In genomic region chr14:90553298-90553920, GRCh38 we compare ENCODE assay signal across 18 cellular contexts.
A peak's percentile ranks its signal among the peaks of the same experiment; 100 is the strongest.
DNase-seq lines count a peak whose midpoint lies in the region; ATAC-seq and TF ChIP-seq lines count a peak whose summit lies in the region.
"Had no signal": no experiment of that assay in that cellular context is flagged by ENCODE, and none has a peak within 500 bp of the region (broad histone marks: within the 10 kb centered on the region; RNA-seq: fewer than 3 reads in every experiment).

No MANE protein-coding gene starts in this region.

- no peaks in the 10 kb centered on the region for H4K20me1 ChIP-seq in BLaER1
- H4K20me1 ChIP-seq in OCI-LY1 (ENCODE audit: insufficient read depth, low read length), result no peaks in the 10 kb centered on the region

- H3K4me2 ChIP-seq in BLaER1 (peak overlapping the region; percentile 100), OCI-LY1 (ENCODE audit: low read length) (peak overlapping the region; percentile 63; the same call in 1 of the 2 replicates)

- TF ChIP-seq POLR2A in esophagus muscularis mucosa (IDR thresholded peaks at IDR 0.05; ENCODE audit: low read depth) (no peak), prostate gland (IDR thresholded peaks at IDR 0.05) (no peak)

- no peaks in the 10 kb centered on the region for H3K9me2 ChIP-seq in OCI-LY1 (ENCODE audit: low read depth, low read length)

- 79% methylated on average over 13 of the region's 14 CpGs for WGBS in esophagus muscularis mucosa
- WGBS in prostate gland, result 86% methylated on average over 14 of the region's 14 CpGs

- H3K9ac ChIP-seq in BLaER1, result peak overlapping the region; percentile 98
- no peak overlapping the region for H3K9ac ChIP-seq in OCI-LY1 (ENCODE audit: low read length)

- H3K4me1 ChIP-seq in BLaER1 (peaks cover 95% of the 10 kb centered on the region), OCI-LY1 (ENCODE audit: insufficient read depth, low read length, severe bottlenecking) (peaks cover 11% of the 10 kb centered on the region), esophagus muscularis mucosa (peaks cover 32 to 92% (median 84%) of the 10 kb centered on the region in 4 donors), prostate gland (replicated peaks) (peaks cover 3% of the 10 kb centered on the region)

- H3K36me3 ChIP-seq in BLaER1 (peaks cover 10% of the 10 kb centered on the region), OCI-LY1 (ENCODE audit: insufficient read depth, low read length) (no peaks in the 10 kb centered on the region), esophagus muscularis mucosa (no peaks in the 10 kb centered on the region), prostate gland (no peaks in the 10 kb centered on the region)
- H3K36me3 ChIP-seq: gastrocnemius medialis had no signal

- H3K27ac ChIP-seq in BLaER1 (peak overlapping the region; percentile 99), OCI-LY1 (ENCODE audit: low read depth, low read length, poor library complexity, severe bottlenecking) (no peak overlapping the region), esophagus muscularis mucosa (replicated peaks in 1 of 4) (peak overlapping the region; percentile 76 to 85 (median 80)), prostate gland (peak overlapping the region; percentile 58 to 68)
- H3K27ac ChIP-seq: gastrocnemius medialis, neutrophil had no signal

- no peak for DNase-seq in esophagus muscularis mucosa (ENCODE audit: extremely low spot score)
- DNase-seq in prostate gland (ENCODE audit: low spot score), result no peak
- DNase-seq in NAMALWA (ENCODE audit: low spot score), result no peak
- DNase-seq in NCI-H748 (lab: John Stamatoyannopoulos, UW; ENCODE audit: unreplicated experiment), result no peak
- DNase-seq: activated CD4-positive, alpha-beta T cell treated with anti-CD3 and anti-CD28 coated beads, Interleukin-2, amount 10 ng/mL, durations not matched to agents 24 days and 14 days; CD4-positive, CD25-positive, alpha-beta regulatory T cell; erythroblast; gastrocnemius medialis; GDM1; retina; stimulated activated CD4-positive, alpha-beta T cell treated with anti-CD3 and anti-CD28 coated beads, Interleukin-12 subunit alpha, Interleukin-12 subunit beta, amount 100 ng/mL, for 4 hours; stimulated activated CD8-positive, alpha-beta memory T cell treated with anti-CD3 and anti-CD28 coated beads, Interleukin-4, amount 100 ng/mL, for 48 hours; T-helper 1 cell had no signal

- H3K9me3 ChIP-seq in BLaER1 (no peaks in the 10 kb centered on the region), OCI-LY1 (ENCODE audit: low read length) (no peaks in the 10 kb centered on the region), esophagus muscularis mucosa (no peaks in the 10 kb centered on the region), prostate gland (no peaks in the 10 kb centered on the region)
- H3K9me3 ChIP-seq: gastrocnemius medialis, neutrophil had no signal

- H3K4me3 ChIP-seq in BLaER1 (peak overlapping the region; percentile 41), OCI-LY1 (ENCODE audit: low read depth, low read length, poor library complexity, severe bottlenecking) (no peak overlapping the region), esophagus muscularis mucosa (no peak overlapping the region), prostate gland (no peak overlapping the region)
- H3K4me3 ChIP-seq: gastrocnemius medialis had no signal

- intact Hi-C loops in esophagus muscularis mucosa (cut with DNase I), result no loop called here
- intact Hi-C loops in prostate gland (cut with DNase I), result no loop called here

- H3F3A ChIP-seq in OCI-LY1 (ENCODE audit: insufficient read depth, low read length), result no peaks in the 10 kb centered on the region

- ATAC-seq in GM21515 (IDR thresholded peaks at IDR 0.05; ENCODE audit: unreplicated experiment), result no peak
- ATAC-seq in GM18519 (IDR thresholded peaks at IDR 0.05; ENCODE audit: low FRiP score, unreplicated experiment), result no peak

- H3K27me3 ChIP-seq in BLaER1 (no peaks in the 10 kb centered on the region), OCI-LY1 (ENCODE audit: insufficient read depth, low read length) (peaks cover 7% of the 10 kb centered on the region; the same call in 1 of the 2 replicates), esophagus muscularis mucosa (no peaks in the 10 kb centered on the region), prostate gland (replicated peaks; ENCODE audit: insufficient read depth) (no peaks in the 10 kb centered on the region)
- H3K27me3 ChIP-seq: gastrocnemius medialis, neutrophil had no signal

- H2AFZ ChIP-seq in OCI-LY1 (ENCODE audit: low read length), result no peak overlapping the region

- TF ChIP-seq CTCF in OCI-LY1 (IDR thresholded peaks at IDR 0.05; ENCODE audit: low read length) (no peak), esophagus muscularis mucosa (IDR thresholded peaks at IDR 0.05) (no peak), prostate gland (IDR thresholded peaks at IDR 0.05) (no peak)

- no peaks in the 10 kb centered on the region for H3K79me2 ChIP-seq in OCI-LY1 (ENCODE audit: insufficient read depth, low read length)

- no peak for TF ChIP-seq EP300 in esophagus muscularis mucosa (IDR thresholded peaks at IDR 0.05)
